ENCODE assay signal across 20 cellular contexts in the genomic region with DNA sequence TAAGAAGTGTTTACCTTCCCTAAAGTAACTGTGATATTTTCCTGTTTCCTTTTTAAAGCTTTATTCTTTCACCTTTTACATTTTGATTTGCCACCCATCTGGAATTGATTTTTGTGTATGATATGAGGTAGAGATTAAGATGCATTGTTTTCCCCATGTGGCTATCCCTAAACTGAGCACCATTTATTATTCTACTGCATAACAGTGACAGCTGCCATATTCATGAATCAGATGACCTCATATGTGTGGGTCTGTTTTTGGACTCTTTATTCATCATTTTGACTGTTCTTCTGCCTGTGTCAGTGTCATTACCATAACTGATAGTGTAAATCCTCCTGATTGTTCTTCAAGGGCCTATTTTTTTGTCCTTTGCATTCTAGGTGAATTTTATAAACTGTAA. TPM values are rescaled to one million over a fixed set of nuclear protein-coding genes. Genes with fewer than 3 reads are reported as not detected.
DNase-seq lines count a peak whose midpoint lies in the region; ATAC-seq, FAIRE-seq and TF ChIP-seq lines count a peak whose summit lies in the region.
"Had no signal": no experiment of that assay in that cellular context is flagged by ENCODE, and none has a peak within 500 bp of the region (broad histone marks: within the 10 kb centered on the region; RNA-seq: fewer than 3 reads in every experiment).

No MANE protein-coding gene starts in this region.

- CTCF ChIA-PET in endothelial cell of umbilical vein (lab: Charles Lee) = no interaction called here

- intact Hi-C loops in endothelial cell of umbilical vein (cut with micrococcal nuclease) (no loop called here), gastrocnemius medialis (cut with DNase I; ENCODE audit: low total_unique reads) (no loop called here), stomach (cut with DNase I; ENCODE audit: low total_unique reads) (no loop called here)

- H3K9me1 ChIP-seq in endothelial cell of umbilical vein (replicated peaks; ENCODE audit: control insufficient read depth, extremely low read depth, insufficient read depth, low read length) = no peaks in the 10 kb centered on the region

- H3K4me3 ChIP-seq in endothelial cell of umbilical vein (replicated peaks in 1 of 3; ENCODE audit: insufficient read depth in 1 of 3, low read depth in 1 of 3, low read length in 3 of 3) = no peak overlapping the region
- H3K4me3 ChIP-seq in gastrocnemius medialis = no peak overlapping the region
- H3K4me3 ChIP-seq in stomach = no peak overlapping the region
- H3K4me3 ChIP-seq: ascending aorta, upper lobe of left lung had no signal

- DNase-seq in NCI-H2171 treated with DMSO at 0.1 percent for 48 hours (lab: John Stamatoyannopoulos, UW) (peak; percentile 64), NCI-H2171 (lab: John Stamatoyannopoulos, UW) (no peak), SK-N-DZ (ENCODE audit: low spot score) (peak; percentile 17), endothelial cell of umbilical vein (ENCODE audit: low read depth, low spot score) (no peak), gastrocnemius medialis (no peak), RCC 7860 (ENCODE audit: low spot score) (no peak), stomach (no peak)
- DNase-seq: activated CD4-positive, CD25-positive, alpha-beta regulatory T cell treated with anti-CD3 and anti-CD28 coated beads, Interleukin-2, amount 50 U/mL, for 72 hours; C1 segment of cervical spinal cord; cortex of kidney; erythroblast; H7; NCI-H1092; nephron progenitor cell; SIG-M5; stimulated activated naive CD4-positive, alpha-beta T cell; T-helper 9 cell; upper lobe of left lung had no signal

- no peaks in the 10 kb centered on the region for H3K9me3 ChIP-seq in endothelial cell of umbilical vein (replicated peaks; ENCODE audit: control insufficient read depth, insufficient read depth, low read length)
- no peaks in the 10 kb centered on the region for H3K9me3 ChIP-seq in gastrocnemius medialis
- no peaks in the 10 kb centered on the region for H3K9me3 ChIP-seq in stomach
- H3K9me3 ChIP-seq: ascending aorta, upper lobe of left lung had no signal

- no peak for TF ChIP-seq POLR2A in endothelial cell of umbilical vein (IDR thresholded peaks at IDR 0.05; ENCODE audit: low read depth, low read length)
- TF ChIP-seq POLR2A in gastrocnemius medialis (IDR thresholded peaks at IDR 0.05) = no peak
- no peak for TF ChIP-seq POLR2A in stomach (IDR thresholded peaks at IDR 0.05)

- in situ Hi-C loops in gastrocnemius medialis (cut with MboI; ENCODE audit: low sequenced_read_pairs in 4 of 4) = no loop called here

- H3K36me3 ChIP-seq in endothelial cell of umbilical vein (ENCODE audit: control insufficient read depth in 2 of 2, extremely low read depth in 1 of 2, insufficient read depth in 2 of 2, low read length in 2 of 2) (no peaks in the 10 kb centered on the region), gastrocnemius medialis (no peaks in the 10 kb centered on the region), stomach (no peaks in the 10 kb centered on the region)
- H3K36me3 ChIP-seq: ascending aorta, upper lobe of left lung had no signal

- no peaks in the 10 kb centered on the region for H3K27me3 ChIP-seq in endothelial cell of umbilical vein (ENCODE audit: control insufficient read depth in 2 of 2, insufficient read depth in 2 of 2, low read length in 2 of 2)
- no peaks in the 10 kb centered on the region for H3K27me3 ChIP-seq in gastrocnemius medialis
- no peaks in the 10 kb centered on the region for H3K27me3 ChIP-seq in stomach
- H3K27me3 ChIP-seq: ascending aorta, upper lobe of left lung had no signal

- dilution Hi-C loops in endothelial cell of umbilical vein (cut with MboI; ENCODE audit: extremely low pct_ligation_motif_present, low sequenced_read_pairs) = no loop called here

- no peak overlapping the region for H3K4me2 ChIP-seq in endothelial cell of umbilical vein (ENCODE audit: insufficient read depth, low read length)

- no peak for TF ChIP-seq EP300 in stomach (IDR thresholded peaks at IDR 0.05)

- H3K4me1 ChIP-seq in endothelial cell of umbilical vein (ENCODE audit: control insufficient read depth, extremely low read depth, insufficient read depth, low read length) = no peaks in the 10 kb centered on the region
- H3K4me1 ChIP-seq in gastrocnemius medialis = peaks cover 54 to 71% of the 10 kb centered on the region in 2 donors
- peaks cover 0 to 76% (median 35%) of the 10 kb centered on the region in 4 donors for H3K4me1 ChIP-seq in stomach

- no peak overlapping the region for H3K9ac ChIP-seq in endothelial cell of umbilical vein (replicated peaks; ENCODE audit: extremely low read depth, insufficient read depth, low read length)

- TF ChIP-seq CTCF in endothelial cell of umbilical vein (IDR thresholded peaks at IDR 0.05; ENCODE audit: extremely low read depth in 1 of 2, insufficient read depth in 1 of 2, low read depth in 1 of 2, low read length in 2 of 2) = no peak
- TF ChIP-seq CTCF in gastrocnemius medialis (IDR thresholded peaks at IDR 0.05 in 4 of 5, conservative IDR thresholded peaks at IDR 0.05 in 1 of 5) = no peak
- no peak for TF ChIP-seq CTCF in stomach (IDR thresholded peaks at IDR 0.05)

- no TSS peak for BruUV-seq in endothelial cell of umbilical vein (replicated peaks; lab: Mats Ljungman, UMichigan)

- H3K79me2 ChIP-seq in endothelial cell of umbilical vein (ENCODE audit: control insufficient read depth, insufficient read depth, low read length) = peaks cover 62% of the 10 kb centered on the region

- no peak overlapping the region for H2AFZ ChIP-seq in endothelial cell of umbilical vein (ENCODE audit: low read depth, low read length)

- ATAC-seq in gastrocnemius medialis (no peak), HG02852 (IDR thresholded peaks at IDR 0.05; ENCODE audit: unreplicated experiment) (no peak)

- POLR2A ChIA-PET in endothelial cell of umbilical vein (lab: Charles Lee) = no interaction called here

- H4K20me1 ChIP-seq in endothelial cell of umbilical vein (replicated peaks; ENCODE audit: control insufficient read depth, extremely low read depth, insufficient read depth, low read length) = peaks cover 8% of the 10 kb centered on the region

- FAIRE-seq in endothelial cell of umbilical vein (lab: Jason Lieb, UNC) = peak; percentile 28
- FAIRE-seq in RCC 7860 (lab: Jason Lieb, UNC) = no peak

- H3K27ac ChIP-seq in endothelial cell of umbilical vein (ENCODE audit: insufficient read depth, low read depth, low read length) = no peak overlapping the region
- H3K27ac ChIP-seq in gastrocnemius medialis = peak overlapping the region; percentile 7 to 68 (median 42)
- no peak overlapping the region for H3K27ac ChIP-seq in stomach
- H3K27ac ChIP-seq: ascending aorta, upper lobe of left lung had no signal

TF ChIP-seq in endothelial cell of umbilical vein, 7 proteins besides CTCF, POLR2A, EP300 and RAD21:
- TF ChIP-seq EZH2 (IDR thresholded peaks at IDR 0.05; ENCODE audit: borderline replicate concordance, low read depth, low read length, severe bottlenecking) (no peak), JUN (IDR thresholded peaks at IDR 0.05; ENCODE audit: borderline replicate concordance, insufficient read depth, insufficient read length, low read depth) (no peak), FOS (IDR thresholded peaks at IDR 0.05; ENCODE audit: borderline replicate concordance, insufficient read depth, low read length) (no peak), GATA2 (IDR thresholded peaks at IDR 0.05; ENCODE audit: insufficient read depth, insufficient read length, low read depth, low read length) (no peak), POLR2AphosphoS5 (IDR thresholded peaks at IDR 0.05; ENCODE audit: insufficient read depth, low read depth, low read length) (no peak), MYC (IDR thresholded peaks at IDR 0.05; ENCODE audit: low read depth, low read length) (no peak)
- TF ChIP-seq, protein P1, sequence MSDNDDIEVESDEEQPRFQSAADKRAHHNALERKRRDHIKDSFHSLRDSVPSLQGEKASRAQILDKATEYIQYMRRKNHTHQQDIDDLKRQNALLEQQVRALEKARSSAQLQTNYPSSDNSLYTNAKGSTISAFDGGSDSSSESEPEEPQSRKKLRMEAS (IDR thresholded peaks at IDR 0.05; ENCODE audit: insufficient read depth, insufficient read length) = no peak

RNA-seq across cellular contexts. Expression of a gene that starts 50.8 kb away (rescaled TPM):
- 4.5 and 5.2 TPM in 2 replicates for polyA plus RNA-seq in SK-N-DZ (2014; cell fraction: cytosol; rRNA removed)
- 5.6 and 7.9 TPM in 2 replicates for polyA plus RNA-seq in SK-N-DZ (2014; cell fraction: nucleus; rRNA removed)
- total RNA-seq in endothelial cell of umbilical vein (36.1 and 36.7 TPM in 2 replicates), gastrocnemius medialis (100 to 1,000 TPM in 2 of 4 donors, 10 to 100 TPM in 2; 85.2 to 283 (median 126) TPM), stomach (100 to 1,000 TPM in 3 of 5 donors, 10 to 100 TPM in 2; 41.4 to 222 (median 113) TPM)
- polyA plus RNA-seq in endothelial cell of umbilical vein (12.7 and 13.3 TPM in 2 replicates), stomach (10 to 100 TPM; 10.6 to 19.1 (median 18.4) TPM)
- polyA plus RNA-seq in endothelial cell of umbilical vein (2011; cell fraction: cytosol; rRNA removed) = 8.7 and 9.6 TPM in 2 replicates
- 26.3 and 29.6 TPM in 2 replicates for polyA plus RNA-seq in endothelial cell of umbilical vein (2011; cell fraction: nucleus; rRNA removed)
- polyA plus RNA-seq in endothelial cell of umbilical vein (2012) = 15.2 and 15.5 TPM in 2 replicates
- polyA minus RNA-seq in endothelial cell of umbilical vein = 69.6 and 77.1 TPM in 2 replicates
- 71.6 TPM for polyA minus RNA-seq in endothelial cell of umbilical vein (2011; cell fraction: cytosol; rRNA and poly(A)+ RNA removed)
- polyA minus RNA-seq in endothelial cell of umbilical vein (2011; cell fraction: nucleus; rRNA and poly(A)+ RNA removed) = 31.6 and 50.6 TPM in 2 replicates

Comparison
In these comparisons a context has a peak if more than half of its experiments do, and no peak if none do; other contexts are left out.
1. DNase-seq: peak in NCI-H2171 treated with DMSO at 0.1 percent for 48 hours (single experiment) and SK-N-DZ (single experiment); none in NCI-H2171 (single experiment), endothelial cell of umbilical vein (single experiment), gastrocnemius medialis (0 of 2), RCC 7860 (single experiment) and stomach (single experiment).
2. H3K27ac ChIP-seq: peak in gastrocnemius medialis (4 of 4); none in endothelial cell of umbilical vein (single experiment) and stomach (0 of 5).